15 cellular contexts compared by ENCODE assay signal in the genomic region with DNA sequence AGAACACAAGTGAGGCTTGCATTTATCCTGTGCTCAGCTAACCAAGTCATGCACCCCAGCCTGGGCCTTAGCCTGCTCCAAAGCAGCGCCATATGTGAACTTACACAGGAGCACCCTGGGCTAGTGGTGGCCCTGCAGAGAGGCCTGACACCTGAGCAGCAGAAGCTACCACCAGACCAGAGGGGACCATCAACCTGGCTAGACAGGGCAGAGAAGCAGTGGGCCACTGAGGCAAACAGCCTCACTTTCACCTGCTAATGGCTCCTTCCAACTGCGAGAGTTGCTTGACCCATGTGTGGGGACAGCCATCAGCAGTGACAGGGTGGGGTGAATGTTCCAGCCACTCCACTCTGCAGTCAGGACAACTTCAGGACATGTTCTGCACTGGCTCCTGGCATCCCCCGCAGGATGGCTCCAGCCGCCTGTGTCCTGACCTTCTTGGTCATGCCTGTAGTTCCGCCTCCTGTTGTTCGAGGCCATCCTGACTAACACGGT.
"Had no signal": no experiment of that assay in that cellular context is flagged by ENCODE, and none has a peak within 500 bp of the region (broad histone marks: within the 10 kb centered on the region; RNA-seq: fewer than 3 reads in every experiment).

No MANE protein-coding gene starts in this region.

- H2AFZ ChIP-seq: hepatocyte had no signal

- H3K27me3 Mint-ChIP-seq: progenitor cell of endocrine pancreas; stimulated activated naive B cell treated with anti-CD40 and anti-IgM and Interleukin-4, amounts not matched to agents 10 μg/mL and 1 μg/mL and 100 μg/mL, for 72 hours; stimulated activated naive CD8-positive, alpha-beta T cell treated with anti-CD3 and anti-CD28 coated beads, Interleukin-15, amount 100 ng/mL, for 72 hours had no signal

- H3K27ac ChIP-seq: esophagus squamous epithelium, hepatocyte, ovary, thoracic aorta, transverse colon had no signal

- ATAC-seq: left colon; naive thymus-derived CD4-positive, alpha-beta T cell; right cardiac atrium; stimulated activated naive B cell treated with anti-CD40 and anti-IgM and Interleukin-4, amounts not matched to agents 10 μg/mL and 1 μg/mL and 100 μg/mL, for 72 hours; stimulated activated naive CD8-positive, alpha-beta T cell treated with anti-CD3 and anti-CD28 coated beads, Interleukin-15, amount 100 ng/mL, for 72 hours had no signal

- H3K27ac Mint-ChIP-seq: nephron progenitor cell; progenitor cell of endocrine pancreas; stimulated activated naive B cell treated with anti-CD40 and anti-IgM and Interleukin-4, amounts not matched to agents 10 μg/mL and 1 μg/mL and 100 μg/mL, for 72 hours had no signal

- DNase-seq: esophagus squamous epithelium; left colon; naive thymus-derived CD4-positive, alpha-beta T cell; nephron progenitor cell; stimulated activated CD4-positive, alpha-beta T cell treated with anti-CD3 and anti-CD28 coated beads, Interleukin-15, amount 100 ng/mL, for 24 hours; stimulated activated CD4-positive, alpha-beta T cell treated with anti-CD3 and anti-CD28 coated beads, Interleukin-1b, Interleukin-23, amount 100 ng/mL, for 48 hours; stimulated activated CD4-positive, alpha-beta T cell treated with anti-CD3 and anti-CD28 coated beads, Interleukin-4, amount 100 ng/mL, for 4 hours; stimulated activated naive B cell treated with anti-CD40 and anti-IgM and Interleukin-4, amounts not matched to agents 10 μg/mL and 1 μg/mL and 100 μg/mL, for 72 hours; stimulated activated naive CD8-positive, alpha-beta T cell treated with anti-CD3 and anti-CD28 coated beads, Interleukin-15, amount 100 ng/mL, for 72 hours; transverse colon had no signal

- H3K27me3 ChIP-seq: esophagus squamous epithelium, hepatocyte, ovary, transverse colon had no signal

- H3K4me2 ChIP-seq: hepatocyte had no signal

- H3K4me3 Mint-ChIP-seq: nephron progenitor cell; stimulated activated naive B cell treated with anti-CD40 and anti-IgM and Interleukin-4, amounts not matched to agents 10 μg/mL and 1 μg/mL and 100 μg/mL, for 72 hours; stimulated activated naive CD8-positive, alpha-beta T cell treated with anti-CD3 and anti-CD28 coated beads, Interleukin-15, amount 100 ng/mL, for 72 hours had no signal

- H3K4me3 ChIP-seq: esophagus squamous epithelium, hepatocyte, ovary, thoracic aorta, transverse colon had no signal

- H3K9me3 ChIP-seq: esophagus squamous epithelium, ovary, thoracic aorta, transverse colon had no signal

- H3K36me3 ChIP-seq: ovary, thoracic aorta, transverse colon had no signal

- H3K9me3 Mint-ChIP-seq: nephron progenitor cell; stimulated activated naive B cell treated with anti-CD40 and anti-IgM and Interleukin-4, amounts not matched to agents 10 μg/mL and 1 μg/mL and 100 μg/mL, for 72 hours; stimulated activated naive CD8-positive, alpha-beta T cell treated with anti-CD3 and anti-CD28 coated beads, Interleukin-15, amount 100 ng/mL, for 72 hours had no signal
